In genomic region chr10:12628964-12629766, GRCh38 we compare ENCODE assay signal across 11 cellular contexts.
DNase-seq lines count a peak whose midpoint lies in the region; ATAC-seq and TF ChIP-seq lines count a peak whose summit lies in the region.
"Had no signal": no experiment of that assay in that cellular context is flagged by ENCODE, and none has a peak within 500 bp of the region (broad histone marks: within the 10 kb centered on the region; RNA-seq: fewer than 3 reads in every experiment).

No MANE protein-coding gene starts in this region.

- H4K20me1 ChIP-seq in H9 (ENCODE audit: control insufficient read depth, insufficient read depth, insufficient read length) (no peaks in the 10 kb centered on the region), hepatocyte (ENCODE audit: insufficient read depth, poor library complexity, severe bottlenecking) (no peaks in the 10 kb centered on the region)

- no peak overlapping the region for H3K56ac ChIP-seq in H9 (ENCODE audit: insufficient read length, low read depth, low read length)

- H3K9me3 ChIP-seq in A673 (ENCODE audit: low read depth, low read length, poor library complexity, severe bottlenecking): peaks cover 13% of the 10 kb centered on the region
- peaks cover 7% of the 10 kb centered on the region for H3K9me3 ChIP-seq in H9 (ENCODE audit: control insufficient read depth, low read depth, low read length)
- H3K9me3 ChIP-seq in hepatocyte (ENCODE audit: low read depth): no peaks in the 10 kb centered on the region

- no peak overlapping the region for H3K4ac ChIP-seq in H9 (ENCODE audit: low read depth, low read length)

- H3K4me2 ChIP-seq in H9 (ENCODE audit: insufficient read depth, insufficient read length, low read length) (no peak overlapping the region), hepatocyte (peak overlapping the region; percentile 11)

- H3K27me3 ChIP-seq in A673 (replicated peaks; ENCODE audit: insufficient read depth, low read depth, low read length, poor library complexity) (no peaks in the 10 kb centered on the region), H9 (ENCODE audit: insufficient read depth, low read length) (no peaks in the 10 kb centered on the region), hepatocyte (no peaks in the 10 kb centered on the region), dorsolateral prefrontal cortex (no peaks in the 10 kb centered on the region)
- H3K27me3 ChIP-seq: upper lobe of left lung had no signal

- H3K36me3 Mint-ChIP-seq in H9 (ENCODE audit: insufficient read depth in 1 of 3, low read depth in 3 of 3) (peaks cover 1 to 13% (median 13%) of the 10 kb centered on the region in 3 experiments; a peak in 4 of 7 replicates), type B pancreatic cell (peaks cover 5% of the 10 kb centered on the region)

- H3K9me3 Mint-ChIP-seq in H9 (peaks cover 0 to 7% of the 10 kb centered on the region in 2 experiments; a peak in 3 of 5 replicates), type B pancreatic cell (peaks cover 8% of the 10 kb centered on the region)
- H3K9me3 Mint-ChIP-seq: neural crest cell had no signal

- no CpG with 5 or more reads among the region's 10 CpGs for WGBS in H9 (ENCODE audit: extremely low coverage, insufficient read length, low lambda C conversion rate)
- 36% methylated on average over 10 of the region's 10 CpGs for WGBS in hepatocyte (ENCODE audit: low lambda C conversion rate, missing lambda C conversion rate)

- no peaks in the 10 kb centered on the region; the same call in 1 of the 2 replicates for H3K27me3 Mint-ChIP-seq in H9 (ENCODE audit: low read depth)
- no peaks in the 10 kb centered on the region for H3K27me3 Mint-ChIP-seq in type B pancreatic cell

- H3K79me1 ChIP-seq in H9 (ENCODE audit: insufficient read depth, low read depth, low read length, poor library complexity, severe bottlenecking): no peaks in the 10 kb centered on the region

- POLR2A ChIA-PET in A673 (lab: Charles Lee; ENCODE audit: low non-redundant PET): no interaction called here

- H3K9ac ChIP-seq in H9 (ENCODE audit: extremely low read depth, insufficient read length, low read length): no peak overlapping the region

- no peak overlapping the region for H3K14ac ChIP-seq in H9 (ENCODE audit: insufficient read depth, low read length)

- ATAC-seq in HG03521 (IDR thresholded peaks at IDR 0.05; ENCODE audit: unreplicated experiment): no peak

- H3K23me2 ChIP-seq in H9 (ENCODE audit: insufficient read length, low read depth, low read length, poor library complexity, severe bottlenecking): no peaks in the 10 kb centered on the region

- DNase-seq in A673 (ENCODE audit: low spot score) (peak; percentile 38), H9 (no peak), NCI-H774 (lab: John Stamatoyannopoulos, UW) (peak; percentile 76), hepatocyte (ENCODE audit: low spot score) (peak; percentile 41), type B pancreatic cell (ENCODE audit: extremely low spot score, unreplicated experiment) (no peak), dorsolateral prefrontal cortex (no peak), GF-D8 (lab: John Stamatoyannopoulos, UW) (no peak)
- DNase-seq: effector CD4-positive, alpha-beta T cell; upper lobe of left lung had no signal

- H3T11ph ChIP-seq in H9 (ENCODE audit: low read length): no peak overlapping the region

- H3K18ac ChIP-seq in H9 (ENCODE audit: insufficient read length, low read depth, low read length): no peak overlapping the region

- H3K4me3 Mint-ChIP-seq in H9 (no peak overlapping the region; a peak in 1 of 5 replicates), type B pancreatic cell (no peak overlapping the region)
- H3K4me3 Mint-ChIP-seq: neural crest cell had no signal

- no peak overlapping the region for H2BK15ac ChIP-seq in H9 (ENCODE audit: low read depth, low read length)

- H3K23ac ChIP-seq in H9 (ENCODE audit: insufficient read length, low read depth, low read length): no peak overlapping the region

- H4K91ac ChIP-seq in H9 (ENCODE audit: insufficient read length, low read depth, low read length): no peak overlapping the region

- CTCF ChIA-PET in A673 (lab: Charles Lee): no interaction called here

- H3K9me2 ChIP-seq in hepatocyte (replicated peaks; ENCODE audit: insufficient read depth): no peaks in the 10 kb centered on the region

- peak overlapping the region; percentile 6 for H3K27ac ChIP-seq in A673 (ENCODE audit: low read depth, low read length, poor library complexity, severe bottlenecking)
- H3K27ac ChIP-seq in H9 (ENCODE audit: insufficient read length, low read depth, low read length): no peak overlapping the region
- H3K27ac ChIP-seq in hepatocyte: peak overlapping the region; percentile 49
- no peak overlapping the region for H3K27ac ChIP-seq in dorsolateral prefrontal cortex
- H3K27ac ChIP-seq: upper lobe of left lung had no signal

- peaks cover 19 to 28% of the 10 kb centered on the region in 2 experiments for H3K4me1 Mint-ChIP-seq in H9
- peaks cover 5% of the 10 kb centered on the region for H3K4me1 Mint-ChIP-seq in type B pancreatic cell (ENCODE audit: unreplicated experiment)

- H2AFZ ChIP-seq in H9 (ENCODE audit: low read length) (no peak overlapping the region), hepatocyte (peak overlapping the region; percentile 18)

- no TSS peak for BruUV-seq in A673 (replicated peaks; lab: Mats Ljungman, UMichigan)

- intact Hi-C loops in A673 (cut with micrococcal nuclease; ENCODE audit: unreplicated experiment) (no loop called here), dorsolateral prefrontal cortex (cut with DNase I) (no loop called here)

- H2BK5ac ChIP-seq in H9 (ENCODE audit: insufficient read length, low read length): no peak overlapping the region

- no peaks in the 10 kb centered on the region for H3K36me3 ChIP-seq in A673 (ENCODE audit: insufficient read depth, low read length, poor library complexity, severe bottlenecking)
- H3K36me3 ChIP-seq in hepatocyte (replicated peaks; ENCODE audit: insufficient read depth, low read depth): no peaks in the 10 kb centered on the region
- H3K36me3 ChIP-seq: upper lobe of left lung had no signal

- no peak overlapping the region for H2BK20ac ChIP-seq in H9 (ENCODE audit: low read depth, low read length, poor library complexity, severe bottlenecking)

- no peak overlapping the region for H4K5ac ChIP-seq in H9 (ENCODE audit: insufficient read length, low read depth, low read length)

- no peak overlapping the region for H2BK12ac ChIP-seq in H9 (ENCODE audit: insufficient read length, low read depth, low read length)

- H2BK120ac ChIP-seq in H9 (ENCODE audit: low read depth, low read length, poor library complexity, severe bottlenecking): no peak overlapping the region

- no peaks in the 10 kb centered on the region for H3K79me2 ChIP-seq in H9 (ENCODE audit: insufficient read depth, low read length)
- H3K79me2 ChIP-seq in hepatocyte: no peaks in the 10 kb centered on the region

- peaks cover 20% of the 10 kb centered on the region for H3K4me1 ChIP-seq in A673 (ENCODE audit: insufficient read depth, low read length, poor library complexity, severe bottlenecking)
- H3K4me1 ChIP-seq in H9 (ENCODE audit: insufficient read depth, low read length): no peaks in the 10 kb centered on the region
- H3K4me1 ChIP-seq in hepatocyte (ENCODE audit: insufficient read depth): peaks cover 14% of the 10 kb centered on the region
- H3K4me1 ChIP-seq: upper lobe of left lung had no signal

- H3K4me3 ChIP-seq in A673 (ENCODE audit: low read depth, low read length, poor library complexity, severe bottlenecking) (no peak overlapping the region), hepatocyte (no peak overlapping the region), dorsolateral prefrontal cortex (peak overlapping the region in 1 of 59 donors; percentile 19)
- H3K4me3 ChIP-seq: upper lobe of left lung had no signal

- TF ChIP-seq CTCF in A673 (conservative IDR thresholded peaks at IDR 0.05; ENCODE audit: low read depth, low read length) (no peak), H9 (conservative IDR thresholded peaks at IDR 0.05) (no peak), hepatocyte (IDR thresholded peaks at IDR 0.05; ENCODE audit: poor library complexity) (no peak), type B pancreatic cell (conservative IDR thresholded peaks at IDR 0.05) (no peak), dorsolateral prefrontal cortex (IDR thresholded peaks at IDR 0.05 in 54 of 56, conservative IDR thresholded peaks at IDR 0.05 in 2 of 56; ENCODE audit: low read depth in 1 of 56, partially characterized antibody in 56 of 56) (no peak)

- H3K27ac Mint-ChIP-seq in H9: peak overlapping the region in 2 of 3 experiments; percentile 1 to 41; a peak in 3 of 7 replicates
- no peak overlapping the region for H3K27ac Mint-ChIP-seq in type B pancreatic cell

- no peak overlapping the region for H4K8ac ChIP-seq in H9 (replicated peaks; ENCODE audit: insufficient read length, low read depth, low read length)

- no peak overlapping the region for H2AK5ac ChIP-seq in H9 (ENCODE audit: insufficient read length, low read length)

Comparison
In these comparisons a context has a peak if more than half of its experiments do, and no peak if none do; other contexts are left out.
1. DNase-seq: peak in A673 (single experiment), NCI-H774 (single experiment) and hepatocyte (single experiment); none in H9 (single experiment), type B pancreatic cell (single experiment), dorsolateral prefrontal cortex (0 of 10) and GF-D8 (single experiment).
2. H3K27ac ChIP-seq: peak in A673 (single experiment) and hepatocyte (single experiment); none in H9 (single experiment) and dorsolateral prefrontal cortex (0 of 59).